ENCODE assay signal across 1 cellular context in the genomic region with DNA sequence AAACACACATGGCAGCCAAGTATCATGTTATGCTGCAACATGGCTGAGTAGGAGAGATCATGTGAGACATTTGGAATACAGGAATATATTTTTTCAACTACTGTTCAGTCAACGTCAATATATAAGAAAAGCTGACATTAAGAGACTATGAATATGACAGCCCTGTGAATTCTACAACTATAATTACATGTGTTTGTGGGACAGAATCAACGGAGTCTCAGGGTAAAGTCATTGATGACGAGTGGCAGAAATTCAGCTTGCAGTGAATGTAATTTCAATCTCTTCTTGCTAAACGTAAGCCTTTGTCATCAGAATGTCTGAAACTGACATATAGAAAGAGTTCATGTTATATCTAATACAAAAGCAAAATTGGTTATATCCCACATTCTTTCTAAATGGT.
TF ChIP-seq lines count a peak whose summit lies in the region.

No MANE protein-coding gene starts in this region.

TF ChIP-seq in neural cell, 6 proteins besides CTCF, POLR2A, EP300 and RAD21 (continued from another document):
- TF ChIP-seq, protein P1, sequence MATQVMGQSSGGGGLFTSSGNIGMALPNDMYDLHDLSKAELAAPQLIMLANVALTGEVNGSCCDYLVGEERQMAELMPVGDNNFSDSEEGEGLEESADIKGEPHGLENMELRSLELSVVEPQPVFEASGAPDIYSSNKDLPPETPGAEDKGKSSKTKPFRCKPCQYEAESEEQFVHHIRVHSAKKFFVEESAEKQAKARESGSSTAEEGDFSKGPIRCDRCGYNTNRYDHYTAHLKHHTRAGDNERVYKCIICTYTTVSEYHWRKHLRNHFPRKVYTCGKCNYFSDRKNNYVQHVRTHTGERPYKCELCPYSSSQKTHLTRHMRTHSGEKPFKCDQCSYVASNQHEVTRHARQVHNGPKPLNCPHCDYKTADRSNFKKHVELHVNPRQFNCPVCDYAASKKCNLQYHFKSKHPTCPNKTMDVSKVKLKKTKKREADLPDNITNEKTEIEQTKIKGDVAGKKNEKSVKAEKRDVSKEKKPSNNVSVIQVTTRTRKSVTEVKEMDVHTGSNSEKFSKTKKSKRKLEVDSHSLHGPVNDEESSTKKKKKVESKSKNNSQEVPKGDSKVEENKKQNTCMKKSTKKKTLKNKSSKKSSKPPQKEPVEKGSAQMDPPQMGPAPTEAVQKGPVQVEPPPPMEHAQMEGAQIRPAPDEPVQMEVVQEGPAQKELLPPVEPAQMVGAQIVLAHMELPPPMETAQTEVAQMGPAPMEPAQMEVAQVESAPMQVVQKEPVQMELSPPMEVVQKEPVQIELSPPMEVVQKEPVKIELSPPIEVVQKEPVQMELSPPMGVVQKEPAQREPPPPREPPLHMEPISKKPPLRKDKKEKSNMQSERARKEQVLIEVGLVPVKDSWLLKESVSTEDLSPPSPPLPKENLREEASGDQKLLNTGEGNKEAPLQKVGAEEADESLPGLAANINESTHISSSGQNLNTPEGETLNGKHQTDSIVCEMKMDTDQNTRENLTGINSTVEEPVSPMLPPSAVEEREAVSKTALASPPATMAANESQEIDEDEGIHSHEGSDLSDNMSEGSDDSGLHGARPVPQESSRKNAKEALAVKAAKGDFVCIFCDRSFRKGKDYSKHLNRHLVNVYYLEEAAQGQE (IDR thresholded peaks at IDR 0.05; ENCODE audit: borderline replicate concordance): peak; percentile 65
